ENCODE assay signal across 17 cellular contexts in genomic region chr9:93210324-93210973, GRCh38. TPM values are rescaled to one million over a fixed set of nuclear protein-coding genes. Genes with fewer than 3 reads are reported as not detected.
A peak's percentile ranks its signal among the peaks of the same experiment; 100 is the strongest.
DNase-seq lines count a peak whose midpoint lies in the region; ATAC-seq and TF ChIP-seq lines count a peak whose summit lies in the region.
"Had no signal": no experiment of that assay in that cellular context is flagged by ENCODE, and none has a peak within 500 bp of the region (broad histone marks: within the 10 kb centered on the region; RNA-seq: fewer than 3 reads in every experiment).

No MANE protein-coding gene starts in this region.

- H3K27ac ChIP-seq in colonic mucosa (peak overlapping the region; percentile 63), transverse colon (peak overlapping the region; percentile 81 to 88 (median 86))
- no peak overlapping the region for H3K27ac ChIP-seq in effector memory CD4-positive, alpha-beta T cell (ENCODE audit: insufficient read depth, low read length, poor library complexity, severe bottlenecking)
- H3K27ac ChIP-seq: HL-60 had no signal

- no peak for TF ChIP-seq EP300 in transverse colon (IDR thresholded peaks at IDR 0.05; ENCODE audit: low read depth)

- peaks cover 18% of the 10 kb centered on the region for H3K4me1 ChIP-seq in colonic mucosa
- H3K4me1 ChIP-seq in mucosa of descending colon (ENCODE audit: low read depth), result peaks cover 26% of the 10 kb centered on the region
- H3K4me1 ChIP-seq in transverse colon, result peaks cover 38 to 54% (median 48%) of the 10 kb centered on the region in 4 donors
- no peaks in the 10 kb centered on the region for H3K4me1 ChIP-seq in effector memory CD4-positive, alpha-beta T cell (ENCODE audit: control insufficient read depth, insufficient read depth, low read length, poor library complexity, severe bottlenecking)

- peak overlapping the region in 1 of 2 donors; percentile 48 for H3K9ac ChIP-seq in colonic mucosa (ENCODE audit: low read depth in 2 of 2, low read length in 2 of 2)

- no peak for TF ChIP-seq POLR2A in transverse colon (IDR thresholded peaks at IDR 0.05)

- H3K4me3 ChIP-seq in colonic mucosa (no peak overlapping the region), mucosa of descending colon (no peak overlapping the region), transverse colon (no peak overlapping the region)
- H3K4me3 ChIP-seq in effector memory CD4-positive, alpha-beta T cell (ENCODE audit: insufficient read depth, low read depth, low read length, poor library complexity, severe bottlenecking), result no peak overlapping the region
- H3K4me3 ChIP-seq: K562 had no signal

- H3K9me3 ChIP-seq in colonic mucosa (no peaks in the 10 kb centered on the region), mucosa of descending colon (no peaks in the 10 kb centered on the region), transverse colon (no peaks in the 10 kb centered on the region)
- no peaks in the 10 kb centered on the region for H3K9me3 ChIP-seq in effector memory CD4-positive, alpha-beta T cell (ENCODE audit: control insufficient read depth, low read length)

- TF ChIP-seq CTCF in colonic mucosa (IDR thresholded peaks at IDR 0.05) (no peak), mucosa of descending colon (IDR thresholded peaks at IDR 0.05) (no peak), transverse colon (IDR thresholded peaks at IDR 0.05) (no peak), GM20000 (IDR thresholded peaks at IDR 0.05; ENCODE audit: extremely low read depth, missing control alignments) (no peak)

- DNase-seq in Right ventricle myocardium superior (peak; percentile 11), Right ventricle myocardium inferior (ENCODE audit: missing footprints) (no peak), colonic mucosa (no peak), mucosa of descending colon (peak in 2 of 3 donors; percentile 58 to 63), transverse colon (no peak), GM20000 (ENCODE audit: low spot score) (no peak)
- DNase-seq in effector memory CD4-positive, alpha-beta T cell, result no peak
- DNase-seq: AML-193; CD4-positive, alpha-beta T cell; NCI-H1436; NCI-H2029 treated with DMSO at 0.1 percent for 48 hours; NCI-H2227 treated with DMSO at 0.1 percent for 48 hours; NCI-H524 treated with DMSO at 0.1 percent for 48 hours; OCI-M1 had no signal

- 79 to 81% methylated on average over 4 to 14 of the region's 15 CpGs for WGBS in transverse colon (ENCODE audit: low coverage in 1 of 2), 2 donors

- H3K36me3 ChIP-seq in colonic mucosa (no peaks in the 10 kb centered on the region), mucosa of descending colon (ENCODE audit: low read depth) (no peaks in the 10 kb centered on the region), transverse colon (no peaks in the 10 kb centered on the region)
- no peaks in the 10 kb centered on the region for H3K36me3 ChIP-seq in effector memory CD4-positive, alpha-beta T cell (ENCODE audit: control insufficient read depth, insufficient read depth, low read length)

- intact Hi-C loops in Right ventricle myocardium superior (cut with DNase I), result no loop called here
- intact Hi-C loops in Right ventricle myocardium inferior (cut with DNase I), result no loop called here
- intact Hi-C loops in colonic mucosa (cut with DNase I), result no loop called here
- intact Hi-C loops in mucosa of descending colon (cut with DNase I, micrococcal nuclease), result no loop called here
- intact Hi-C loops in transverse colon (cut with DNase I; ENCODE audit: low total_unique reads), result no loop called here

- ATAC-seq in Right ventricle myocardium superior (ENCODE audit: poor library complexity) (no peak), Right ventricle myocardium inferior (no peak), mucosa of descending colon (peak; percentile 52), GM18519 (IDR thresholded peaks at IDR 0.05; ENCODE audit: low FRiP score, unreplicated experiment) (no peak)
- ATAC-seq: K562 had no signal

- in situ Hi-C loops in transverse colon (cut with MboI; ENCODE audit: low pct_ligation_motif_present in 1 of 4, low pct_unique_long_range_greater_than_20kb in 1 of 4, low sequenced_read_pairs in 3 of 4), result no loop called here

- H3K27me3 ChIP-seq in colonic mucosa (no peaks in the 10 kb centered on the region), transverse colon (no peaks in the 10 kb centered on the region)
- H3K27me3 ChIP-seq in effector memory CD4-positive, alpha-beta T cell (replicated peaks; ENCODE audit: control insufficient read depth, insufficient read depth, low read length, poor library complexity, severe bottlenecking), result no peaks in the 10 kb centered on the region

RNA-seq across cellular contexts. Expression of gene WNK2, which starts 26.5 kb away (rescaled TPM):
- 222 TPM for total RNA-seq in Right ventricle myocardium superior
- total RNA-seq in Right ventricle myocardium inferior, result 200 TPM
- 100 to 1,000 TPM; 161 to 238 TPM for total RNA-seq in colonic mucosa
- total RNA-seq in mucosa of descending colon, result 100 to 1,000 TPM; 175 to 276 (median 201) TPM
- 100 to 1,000 TPM; 133 to 618 (median 157) TPM for total RNA-seq in transverse colon

Comparison
In these comparisons a context has a peak if more than half of its experiments do, and no peak if none do; other contexts are left out.
1. DNase-seq: peak in Right ventricle myocardium superior (single experiment) and mucosa of descending colon (2 of 3); none in Right ventricle myocardium inferior (single experiment), colonic mucosa (single experiment), transverse colon (single experiment), effector memory CD4-positive, alpha-beta T cell (0 of 3) and GM20000 (single experiment).